8 cellular contexts compared by ENCODE assay signal in the genomic region with DNA sequence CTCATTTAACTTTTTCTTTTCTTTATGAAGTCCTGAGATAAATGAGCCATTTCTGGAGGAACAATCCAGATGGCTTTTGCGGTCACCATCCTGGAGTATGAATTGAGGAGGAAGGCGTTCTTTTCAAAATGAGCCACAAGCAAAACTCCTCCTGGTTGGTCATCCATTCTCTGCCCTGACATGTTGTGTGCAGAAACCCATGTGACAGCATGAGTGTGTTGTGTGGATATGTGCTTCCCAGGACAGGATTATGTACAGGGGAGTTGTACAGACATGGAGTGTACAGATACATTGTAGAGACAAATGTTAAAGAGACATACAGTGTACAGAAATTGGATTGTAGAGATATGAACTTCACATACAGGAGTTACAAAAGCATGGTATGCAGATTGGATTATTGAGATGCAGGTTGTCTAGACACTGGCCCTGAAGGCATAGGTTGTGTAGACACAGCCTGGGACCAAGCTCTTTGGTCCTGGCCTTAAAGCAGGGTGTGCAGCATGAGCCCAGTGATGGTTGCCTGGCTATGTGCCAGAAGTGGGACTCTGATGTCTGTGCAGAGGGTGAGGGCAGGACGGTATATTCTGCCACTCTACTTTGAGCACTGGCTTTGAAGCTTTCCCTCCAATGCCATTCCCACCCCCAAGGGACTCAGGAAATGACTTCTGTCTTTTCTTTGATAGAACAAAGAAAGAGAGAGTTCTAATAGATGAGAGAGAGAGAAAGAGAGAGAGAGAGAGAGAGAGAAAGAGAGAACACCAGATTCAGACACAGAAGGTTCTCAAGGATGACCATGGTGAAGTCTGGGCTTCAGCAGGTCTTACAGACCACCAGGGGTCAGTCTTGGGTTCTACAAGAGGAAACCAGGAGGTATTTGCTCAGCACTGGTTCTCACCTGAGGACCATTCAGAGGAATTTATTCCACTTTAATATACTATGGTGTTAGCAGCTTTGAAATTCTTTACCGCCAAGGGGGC.
DNase-seq lines count a peak whose midpoint lies in the region; ATAC-seq and TF ChIP-seq lines count a peak whose summit lies in the region.

No MANE protein-coding gene starts in this region.

- H3K4me3 ChIP-seq in SJCRH30: no peak overlapping the region
- no peak overlapping the region for H3K4me3 ChIP-seq in lung
- H3K4me3 ChIP-seq in upper lobe of right lung: no peak overlapping the region

- DNase-seq in AG08396 (ENCODE audit: low spot score) (peak; percentile 32), GDM1 (lab: John Stamatoyannopoulos, UW) (peak; percentile 34), LoVo (ENCODE audit: low spot score) (peak; percentile 57), SJCRH30 (peak; percentile 42 to 80), dermis microvascular lymphatic vessel endothelial cell (ENCODE audit: low read depth in 2 of 2) (peak; percentile 40 to 76), lung (ENCODE audit: low spot score) (no peak), upper lobe of right lung (no peak)

- H3K4me1 ChIP-seq in SJCRH30 (no peaks in the 10 kb centered on the region), lung (ENCODE audit: control insufficient read depth in 2 of 2, insufficient read depth in 2 of 2, low read length in 2 of 2) (peaks cover 0 to 3% of the 10 kb centered on the region in 2 donors), upper lobe of right lung (peaks cover 4% of the 10 kb centered on the region)

- no peaks in the 10 kb centered on the region for H3K9me3 ChIP-seq in SJCRH30 (replicated peaks)
- H3K9me3 ChIP-seq in lung (ENCODE audit: control insufficient read depth in 2 of 2, insufficient read depth in 1 of 2, low read length in 1 of 2): no peaks in the 10 kb centered on the region
- no peaks in the 10 kb centered on the region for H3K9me3 ChIP-seq in upper lobe of right lung

- intact Hi-C loops in upper lobe of right lung (cut with DNase I): loop anchor here (5.0 kb wide), 1 partner anchor 751 kb away; no protein-coding TSS in a partner anchor

- TF ChIP-seq CTCF in lung (IDR thresholded peaks at IDR 0.05; ENCODE audit: control extremely low read depth, extremely low read depth): peak; percentile 62
- peak; percentile 74 for TF ChIP-seq CTCF in upper lobe of right lung (IDR thresholded peaks at IDR 0.05)

- ATAC-seq in lung (ENCODE audit: insufficient read depth, low FRiP score) (peak; percentile 67), upper lobe of right lung (peak; percentile 86), HG03045 (IDR thresholded peaks at IDR 0.05; ENCODE audit: unreplicated experiment) (no peak)

- H3K27ac ChIP-seq in SJCRH30 (no peak overlapping the region), lung (ENCODE audit: low read depth in 1 of 2, low read length in 1 of 2) (no peak overlapping the region), upper lobe of right lung (no peak overlapping the region)

- 81 to 85% methylated on average over 4 of the region's 4 CpGs for WGBS in lung, 2 donors

- H3K36me3 ChIP-seq in SJCRH30 (no peaks in the 10 kb centered on the region), lung (ENCODE audit: control insufficient read depth in 2 of 2, insufficient read depth in 2 of 2, low read length in 2 of 2) (no peaks in the 10 kb centered on the region), upper lobe of right lung (no peaks in the 10 kb centered on the region)

- H3K27me3 ChIP-seq in SJCRH30 (no peaks in the 10 kb centered on the region), lung (ENCODE audit: control insufficient read depth, insufficient read depth) (no peaks in the 10 kb centered on the region), upper lobe of right lung (no peaks in the 10 kb centered on the region)

Comparison
In these comparisons a context has a peak if more than half of its experiments do, and no peak if none do; other contexts are left out.
1. DNase-seq: peak in AG08396 (single experiment), GDM1 (single experiment), LoVo (single experiment), SJCRH30 (2 of 2) and dermis microvascular lymphatic vessel endothelial cell (2 of 2); none in lung (single experiment) and upper lobe of right lung (single experiment).